ENCODE assay signal across 8 cellular contexts in genomic region chr5:141560725-141561483, GRCh38. TPM values are rescaled to one million over a fixed set of nuclear protein-coding genes. Genes with fewer than 3 reads are reported as not detected.
DNase-seq lines count a peak whose midpoint lies in the region; ATAC-seq and TF ChIP-seq lines count a peak whose summit lies in the region.

No MANE protein-coding gene starts in this region.

- no peaks in the 10 kb centered on the region for H3K9me3 Mint-ChIP-seq in activated naive CD8-positive, alpha-beta T cell treated with anti-CD3 and anti-CD28 coated beads for 36 hours

- H3K4me1 Mint-ChIP-seq in activated naive CD8-positive, alpha-beta T cell treated with anti-CD3 and anti-CD28 coated beads for 36 hours = peaks cover 34% of the 10 kb centered on the region

- H3K27ac ChIP-seq in DND-41 (ENCODE audit: low read length) (no peak overlapping the region), neutrophil (peak overlapping the region; percentile 40)

- H3K36me3 ChIP-seq in DND-41 (ENCODE audit: insufficient read depth, low read length) = peaks cover 87% of the 10 kb centered on the region
- H3K36me3 ChIP-seq in neutrophil = peaks cover 67% of the 10 kb centered on the region

- no peak overlapping the region for H3K4me2 ChIP-seq in DND-41 (ENCODE audit: insufficient read depth, low read length)

- no peaks in the 10 kb centered on the region for H3K27me3 Mint-ChIP-seq in activated naive CD8-positive, alpha-beta T cell treated with anti-CD3 and anti-CD28 coated beads for 36 hours

- H3K27me3 ChIP-seq in DND-41 (ENCODE audit: insufficient read depth, low read length, poor library complexity) (no peaks in the 10 kb centered on the region), neutrophil (no peaks in the 10 kb centered on the region)

- DNase-seq in DND-41 (no peak), NCI-H146 (lab: John Stamatoyannopoulos, UW) (peak; percentile 97), head of caudate nucleus (peak; percentile 60 to 96 (median 85))
- DNase-seq in activated naive CD8-positive, alpha-beta T cell treated with anti-CD3 and anti-CD28 coated beads for 36 hours = no peak
- DNase-seq in activated T-cell treated with anti-CD3 and anti-CD28 coated beads, Interleukin-2, amount 50 U/mL, for 48 hours = no peak

- H3K4me3 Mint-ChIP-seq in activated naive CD8-positive, alpha-beta T cell treated with anti-CD3 and anti-CD28 coated beads for 36 hours = no peak overlapping the region

- no peak overlapping the region for H3K9ac ChIP-seq in DND-41 (ENCODE audit: low read depth, low read length)

- intact Hi-C loops in head of caudate nucleus (cut with DNase I) = loop anchor here (5.0 to 10.0 kb wide), 2 partner anchors 376 to 474 kb away; partner anchors contain the start of genes PCDHB16 and PCDHB9

- no peaks in the 10 kb centered on the region for H3K4me1 ChIP-seq in DND-41 (ENCODE audit: insufficient read depth, low read length)
- H3K4me1 ChIP-seq in neutrophil (ENCODE audit: control insufficient read depth in 1 of 2, insufficient read depth in 1 of 2, low read depth in 1 of 2, low read length in 1 of 2) = peaks cover 17 to 22% of the 10 kb centered on the region in 2 experiments

- peaks cover 5% of the 10 kb centered on the region for H3K79me2 ChIP-seq in DND-41 (ENCODE audit: insufficient read depth, low read length)

- no peak overlapping the region for H2AFZ ChIP-seq in DND-41 (ENCODE audit: low read depth, low read length)

- peaks cover 55% of the 10 kb centered on the region for H3K36me3 Mint-ChIP-seq in activated naive CD8-positive, alpha-beta T cell treated with anti-CD3 and anti-CD28 coated beads for 36 hours

- peak overlapping the region; percentile 51 for H3K27ac Mint-ChIP-seq in activated naive CD8-positive, alpha-beta T cell treated with anti-CD3 and anti-CD28 coated beads for 36 hours

- TF ChIP-seq CTCF in DND-41 (IDR thresholded peaks at IDR 0.05; ENCODE audit: borderline replicate concordance, extremely low read depth, low read length, poor library complexity, severe bottlenecking) = peak; percentile 31
- TF ChIP-seq CTCF in neutrophil (IDR thresholded peaks at IDR 0.05) = peak; percentile 26

- H3K4me3 ChIP-seq in DND-41 (ENCODE audit: low read depth in 1 of 2, low read length in 2 of 2) = no peak overlapping the region
- no peak overlapping the region for H3K4me3 ChIP-seq in neutrophil (ENCODE audit: low read depth in 1 of 2, low read length in 1 of 2)

- ATAC-seq in DND-41 (ENCODE audit: insufficient read depth, low read depth) = no peak
- ATAC-seq in GM18511 (IDR thresholded peaks at IDR 0.05; ENCODE audit: unreplicated experiment) = no peak
- no peak for ATAC-seq in GM21723 (IDR thresholded peaks at IDR 0.05; ENCODE audit: unreplicated experiment)

- H4K20me1 ChIP-seq in DND-41 (ENCODE audit: insufficient read depth, low read length) = no peaks in the 10 kb centered on the region; the same call in 1 of the 2 replicates

- H3K9me3 ChIP-seq in DND-41 (ENCODE audit: insufficient read depth, low read length, severe bottlenecking) = no peaks in the 10 kb centered on the region
- no peaks in the 10 kb centered on the region for H3K9me3 ChIP-seq in neutrophil

RNA-seq across cellular contexts. Expression of gene DIAPH1, which starts 57.9 kb away (rescaled TPM):
- total RNA-seq in activated naive CD8-positive, alpha-beta T cell treated with anti-CD3 and anti-CD28 coated beads for 36 hours = 100 to 1,000 TPM; 214 to 220 TPM

Comparison
In these comparisons a context has a peak if more than half of its experiments do, and no peak if none do; other contexts are left out.
1. DNase-seq: peak in NCI-H146 (single experiment) and head of caudate nucleus (42 of 42); none in DND-41 (single experiment), activated naive CD8-positive, alpha-beta T cell treated with anti-CD3 and anti-CD28 coated beads for 36 hours (single experiment) and activated T-cell treated with anti-CD3 and anti-CD28 coated beads, Interleukin-2, amount 50 U/mL, for 48 hours (0 of 2).